11 cellular contexts compared by ENCODE assay signal in the genomic region with DNA sequence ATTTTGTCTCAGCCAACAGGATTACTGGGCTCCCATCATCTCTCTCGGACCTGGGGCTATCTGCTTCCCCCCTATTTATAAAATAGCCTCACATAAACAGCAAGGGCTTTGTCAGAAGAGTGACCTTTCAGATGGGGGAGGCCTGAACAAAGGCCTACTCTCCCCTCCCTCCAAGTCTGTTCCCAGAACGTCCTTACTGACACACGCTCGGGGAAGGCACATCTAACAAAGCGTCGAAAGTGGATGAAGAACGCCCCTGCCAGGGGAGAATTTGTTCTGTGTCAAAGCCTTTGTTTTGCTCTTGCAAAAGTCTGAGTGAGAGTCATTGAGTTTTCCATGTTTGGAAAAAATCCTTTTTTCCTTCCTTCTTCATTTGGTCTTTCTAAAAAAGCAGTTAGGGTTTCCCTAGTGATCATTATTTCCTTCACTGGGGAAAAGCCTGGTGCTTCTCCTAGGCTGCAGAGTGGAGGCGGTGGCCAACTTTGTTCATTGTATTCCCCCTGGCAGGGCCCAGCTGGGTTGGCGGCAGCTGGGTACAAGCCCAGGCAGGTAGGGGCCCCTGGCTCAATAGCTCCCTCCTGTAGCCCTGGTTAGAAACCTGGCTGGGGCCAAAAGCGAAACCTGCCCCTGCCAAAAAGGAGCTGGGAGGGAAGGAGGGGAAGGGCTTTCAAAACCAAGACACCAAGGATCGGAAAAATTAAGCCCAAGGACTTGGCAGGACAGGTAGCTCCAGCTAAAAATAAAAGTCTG.
A peak's percentile ranks its signal among the peaks of the same experiment; 100 is the strongest.
DNase-seq lines count a peak whose midpoint lies in the region; ATAC-seq lines count a peak whose summit lies in the region.
"Had no signal": no experiment of that assay in that cellular context is flagged by ENCODE, and none has a peak within 500 bp of the region (broad histone marks: within the 10 kb centered on the region; RNA-seq: fewer than 3 reads in every experiment).

No MANE protein-coding gene starts in this region.

- H3K9me3 Mint-ChIP-seq in activated T-cell treated with anti-CD3 and anti-CD28 coated beads, Interleukin-2, amount 50 U/mL, for 72 hours: no peaks in the 10 kb centered on the region
- no peaks in the 10 kb centered on the region for H3K9me3 Mint-ChIP-seq in activated T-cell treated with anti-CD3 and anti-CD28 coated beads, Interleukin-2, amount 50 U/mL, for 4 hours

- in situ Hi-C loops in SK-MEL-5 (cut with HindIII; ENCODE audit: low pct_unique_long_range_greater_than_20kb, low sequenced_read_pairs): no loop called here

- H3K4me3 Mint-ChIP-seq in activated T-cell treated with anti-CD3 and anti-CD28 coated beads, Interleukin-2, amount 50 U/mL, for 72 hours: peak overlapping the region; percentile 34 to 92
- H3K4me3 Mint-ChIP-seq in activated T-cell treated with anti-CD3 and anti-CD28 coated beads, Interleukin-2, amount 50 U/mL, for 4 hours: no peak overlapping the region

- peaks cover 0 to 2% of the 10 kb centered on the region in 2 donors for H3K36me3 Mint-ChIP-seq in activated T-cell treated with anti-CD3 and anti-CD28 coated beads, Interleukin-2, amount 50 U/mL, for 72 hours (ENCODE audit: insufficient read depth in 2 of 2)
- no peaks in the 10 kb centered on the region for H3K36me3 Mint-ChIP-seq in activated T-cell treated with anti-CD3 and anti-CD28 coated beads, Interleukin-2, amount 50 U/mL, for 4 hours (ENCODE audit: insufficient read depth)

- no peaks in the 10 kb centered on the region for H3K4me1 Mint-ChIP-seq in activated T-cell treated with anti-CD3 and anti-CD28 coated beads, Interleukin-2, amount 50 U/mL, for 72 hours (ENCODE audit: low read depth)
- no peaks in the 10 kb centered on the region for H3K4me1 Mint-ChIP-seq in activated T-cell treated with anti-CD3 and anti-CD28 coated beads, Interleukin-2, amount 50 U/mL, for 4 hours (ENCODE audit: low read depth)

- DNase-seq in activated T-cell treated with anti-CD3 and anti-CD28 coated beads, Interleukin-2, amount 50 U/mL, for 72 hours: no peak
- DNase-seq in activated T-cell treated with anti-CD3 and anti-CD28 coated beads for 4 hours: no peak
- peak; percentile 59 for DNase-seq in SK-MEL-5 (ENCODE audit: low read depth, low spot score)
- DNase-seq in head of caudate nucleus: peak in 39 of 42 donors; percentile 47 to 88 (median 69)
- DNase-seq in superior temporal gyrus (ENCODE audit: extremely low spot score): peak; percentile 83
- no peak for DNase-seq in NCI-H524 treated with DMSO at 0.1 percent for 48 hours (lab: John Stamatoyannopoulos, UW)
- DNase-seq in activated T-cell treated with anti-CD3 and anti-CD28 coated beads, Interleukin-2, amount 50 U/mL, for 4 hours: no peak
- no peak for DNase-seq in NCI-H2029 (lab: John Stamatoyannopoulos, UW)
- DNase-seq: activated effector memory CD4-positive, alpha-beta T cell treated with anti-CD3 and anti-CD28 coated beads, Interleukin-2, amount 50 U/mL, for 16 hours; right lobe of liver had no signal

- ATAC-seq in activated T-cell treated with anti-CD3 and anti-CD28 coated beads, Interleukin-2, amount 50 U/mL, for 72 hours (replicated peaks in 1 of 2): no peak
- no peak for ATAC-seq in activated T-cell treated with anti-CD3 and anti-CD28 coated beads, Interleukin-2, amount 50 U/mL, for 4 hours
- ATAC-seq: HepG2, right lobe of liver had no signal

- peak overlapping the region; percentile 96 for H3K27ac Mint-ChIP-seq in activated T-cell treated with anti-CD3 and anti-CD28 coated beads, Interleukin-2, amount 50 U/mL, for 72 hours

- H3K27me3 Mint-ChIP-seq in activated T-cell treated with anti-CD3 and anti-CD28 coated beads, Interleukin-2, amount 50 U/mL, for 72 hours (ENCODE audit: low read depth): no peaks in the 10 kb centered on the region
- no peaks in the 10 kb centered on the region for H3K27me3 Mint-ChIP-seq in activated T-cell treated with anti-CD3 and anti-CD28 coated beads, Interleukin-2, amount 50 U/mL, for 4 hours (ENCODE audit: low read depth)

- intact Hi-C loops in head of caudate nucleus (cut with DNase I): no loop called here

Comparison
In these comparisons a context has a peak if more than half of its experiments do, and no peak if none do; other contexts are left out.
1. DNase-seq: peak in SK-MEL-5 (single experiment), head of caudate nucleus (39 of 42) and superior temporal gyrus (single experiment); none in activated T-cell treated with anti-CD3 and anti-CD28 coated beads, Interleukin-2, amount 50 U/mL, for 72 hours (0 of 2), activated T-cell treated with anti-CD3 and anti-CD28 coated beads for 4 hours (single experiment), NCI-H524 treated with DMSO at 0.1 percent for 48 hours (single experiment), activated T-cell treated with anti-CD3 and anti-CD28 coated beads, Interleukin-2, amount 50 U/mL, for 4 hours (single experiment) and NCI-H2029 (single experiment).